ENCODE assay signal across 8 cellular contexts in genomic region chr10:119891849-119892187, GRCh38. TPM values are rescaled to one million over a fixed set of nuclear protein-coding genes. Genes with fewer than 3 reads are reported as not detected.
DNase-seq lines count a peak whose midpoint lies in the region; ATAC-seq and TF ChIP-seq lines count a peak whose summit lies in the region.
"Not testable (repeated sequence)": the region's sequence is repeated elsewhere in the genome, so short reads cannot be mapped to it uniquely, and the experiment has no call there.

No MANE protein-coding gene starts in this region.

- TF ChIP-seq CTCF in RWPE2 (IDR thresholded peaks at IDR 0.05; ENCODE audit: poor library complexity, severe bottlenecking): not testable (repeated sequence)

- H3K36me3 Mint-ChIP-seq in activated naive CD4-positive, alpha-beta T cell treated with anti-CD3 and anti-CD28 coated beads, Interleukin-2, amount 10 ng/mL, durations not matched to agents 7 days and 5 days: not testable (repeated sequence)
- H3K36me3 Mint-ChIP-seq in dendritic cell treated with granulocyte-macrophage colony-stimulating factor and Interleukin-4, amounts not matched to agents 40 ng/mL and 50 ng/mL, for 4 days (ENCODE audit: low read depth): peaks cover 34% of the 10 kb centered on the region

- not testable (repeated sequence) for H3K27me3 ChIP-seq in ACC112 (ENCODE audit: insufficient read depth, low read length); HAP-1 (ENCODE audit: low read depth); RWPE2 (ENCODE audit: insufficient read depth, poor library complexity, severe bottlenecking); right cardiac atrium (ENCODE audit: control insufficient read depth, insufficient read depth); muscle layer of duodenum (ENCODE audit: low read depth, low read length); skeletal muscle tissue (ENCODE audit: control insufficient read depth in 3 of 3, insufficient read depth in 3 of 3, low read length in 3 of 3)

- in situ Hi-C loops in HAP-1 (cut with MboI; ENCODE audit: low sequenced_read_pairs): not testable (repeated sequence)

- intact Hi-C loops in dendritic cell treated with granulocyte-macrophage colony-stimulating factor and Interleukin-4, amounts not matched to agents 40 ng/mL and 50 ng/mL, for 4 days (cut with micrococcal nuclease): loop anchor here (1.0 kb wide), 1 partner anchor 19 kb away; no protein-coding TSS in a partner anchor
- intact Hi-C loops in right cardiac atrium (cut with DNase I): not testable (repeated sequence)

- H2AFZ ChIP-seq in ACC112 (ENCODE audit: low read length, unreplicated experiment): peak overlapping the region; percentile 94

- H3K9ac ChIP-seq in skeletal muscle tissue (ENCODE audit: low read depth in 1 of 3, low read length in 3 of 3): peak overlapping the region; percentile 86 to 96 (median 92)

- H3K4me3 Mint-ChIP-seq in activated naive CD4-positive, alpha-beta T cell treated with anti-CD3 and anti-CD28 coated beads, Interleukin-2, amount 10 ng/mL, durations not matched to agents 7 days and 5 days: peak overlapping the region; percentile 95
- peak overlapping the region; percentile 98 for H3K4me3 Mint-ChIP-seq in dendritic cell treated with granulocyte-macrophage colony-stimulating factor and Interleukin-4, amounts not matched to agents 40 ng/mL and 50 ng/mL, for 4 days

- H3K4me1 ChIP-seq in ACC112 (ENCODE audit: control insufficient read depth, insufficient read depth, low read length, unreplicated experiment): peaks cover 37% of the 10 kb centered on the region
- H3K4me1 ChIP-seq in HAP-1: peaks cover 10% of the 10 kb centered on the region
- peaks cover 17% of the 10 kb centered on the region for H3K4me1 ChIP-seq in RWPE2 (ENCODE audit: insufficient read depth, poor library complexity, severe bottlenecking)
- H3K4me1 ChIP-seq in right cardiac atrium (ENCODE audit: control insufficient read depth, insufficient read depth, low read length): not testable (repeated sequence)
- H3K4me1 ChIP-seq in muscle layer of duodenum (ENCODE audit: control insufficient read depth in 1 of 2, insufficient read depth in 2 of 2, low read length in 2 of 2): peaks cover 26 to 37% of the 10 kb centered on the region in 2 donors
- H3K4me1 ChIP-seq in skeletal muscle tissue (ENCODE audit: control insufficient read depth in 3 of 3, insufficient read depth in 3 of 3, low read length in 3 of 3): peaks cover 15 to 31% (median 25%) of the 10 kb centered on the region in 3 donors

- 55% methylated on average over 14 of the region's 14 CpGs for WGBS in right cardiac atrium

- not testable (repeated sequence) for DNase-seq in HAP-1 (ENCODE audit: low spot score in 2 of 2); RWPE2 (ENCODE audit: low spot score); activated naive CD4-positive, alpha-beta T cell treated with anti-CD3 and anti-CD28 coated beads, Interleukin-2, amount 10 ng/mL, durations not matched to agents 7 days and 5 days
- peak in 1 of 3 donors; percentile 68 for DNase-seq in right cardiac atrium

- H3K4me1 Mint-ChIP-seq in activated naive CD4-positive, alpha-beta T cell treated with anti-CD3 and anti-CD28 coated beads, Interleukin-2, amount 10 ng/mL, durations not matched to agents 7 days and 5 days: peaks cover 39% of the 10 kb centered on the region
- H3K4me1 Mint-ChIP-seq in dendritic cell treated with granulocyte-macrophage colony-stimulating factor and Interleukin-4, amounts not matched to agents 40 ng/mL and 50 ng/mL, for 4 days (ENCODE audit: low read depth): peaks cover 61% of the 10 kb centered on the region

- H3K79me2 ChIP-seq in ACC112 (ENCODE audit: control insufficient read depth, insufficient read depth, low read length, unreplicated experiment): peaks cover 49% of the 10 kb centered on the region

- H3K36me3 ChIP-seq in ACC112 (ENCODE audit: insufficient read depth, low read length); muscle layer of duodenum (ENCODE audit: control insufficient read depth in 1 of 2, insufficient read depth in 2 of 2, low read length in 2 of 2); skeletal muscle tissue (ENCODE audit: control insufficient read depth in 3 of 3, insufficient read depth in 3 of 3, low read length in 3 of 3): not testable (repeated sequence)
- H3K36me3 ChIP-seq in HAP-1 (replicated peaks): peaks cover 16% of the 10 kb centered on the region
- H3K36me3 ChIP-seq in RWPE2 (ENCODE audit: low read depth): peaks cover 21% of the 10 kb centered on the region

- peak overlapping the region; percentile 100 for H3K4me3 ChIP-seq in ACC112 (ENCODE audit: low read depth, low read length)
- peak overlapping the region; percentile 72 for H3K4me3 ChIP-seq in HAP-1
- H3K4me3 ChIP-seq in RWPE2 (ENCODE audit: severe bottlenecking): peak overlapping the region; percentile 64
- peak overlapping the region; percentile 84 for H3K4me3 ChIP-seq in right cardiac atrium (ENCODE audit: low read length)
- peak overlapping the region; percentile 89 to 99 for H3K4me3 ChIP-seq in muscle layer of duodenum (ENCODE audit: low read depth in 1 of 2, low read length in 2 of 2)
- peak overlapping the region; percentile 94 to 97 (median 94) for H3K4me3 ChIP-seq in skeletal muscle tissue (ENCODE audit: low read length in 3 of 3)

- not testable (repeated sequence) for H3K9me3 ChIP-seq in HAP-1; RWPE2 (ENCODE audit: severe bottlenecking); right cardiac atrium (ENCODE audit: control insufficient read depth, low read length); muscle layer of duodenum (ENCODE audit: control insufficient read depth in 1 of 2, low read length in 2 of 2); skeletal muscle tissue (ENCODE audit: control insufficient read depth in 3 of 3, low read length in 3 of 3)

- H3K27ac Mint-ChIP-seq in activated naive CD4-positive, alpha-beta T cell treated with anti-CD3 and anti-CD28 coated beads, Interleukin-2, amount 10 ng/mL, durations not matched to agents 7 days and 5 days: peak overlapping the region; percentile 92
- peak overlapping the region; percentile 91 for H3K27ac Mint-ChIP-seq in dendritic cell treated with granulocyte-macrophage colony-stimulating factor and Interleukin-4, amounts not matched to agents 40 ng/mL and 50 ng/mL, for 4 days

- not testable (repeated sequence) for H3K9me3 Mint-ChIP-seq in activated naive CD4-positive, alpha-beta T cell treated with anti-CD3 and anti-CD28 coated beads, Interleukin-2, amount 10 ng/mL, durations not matched to agents 7 days and 5 days; dendritic cell treated with granulocyte-macrophage colony-stimulating factor and Interleukin-4, amounts not matched to agents 40 ng/mL and 50 ng/mL, for 4 days

- peak overlapping the region; percentile 63 for H3K27ac ChIP-seq in ACC112 (ENCODE audit: low read depth, low read length)
- peak overlapping the region; percentile 41 for H3K27ac ChIP-seq in RWPE2 (ENCODE audit: poor library complexity, severe bottlenecking)
- not testable (repeated sequence) for H3K27ac ChIP-seq in right cardiac atrium (ENCODE audit: low read length); skeletal muscle tissue (ENCODE audit: low read depth, low read length)
- peak overlapping the region; percentile 90 for H3K27ac ChIP-seq in muscle layer of duodenum (ENCODE audit: low read length)

- H3K27me3 Mint-ChIP-seq in activated naive CD4-positive, alpha-beta T cell treated with anti-CD3 and anti-CD28 coated beads, Interleukin-2, amount 10 ng/mL, durations not matched to agents 7 days and 5 days: peaks cover 17% of the 10 kb centered on the region
- H3K27me3 Mint-ChIP-seq in dendritic cell treated with granulocyte-macrophage colony-stimulating factor and Interleukin-4, amounts not matched to agents 40 ng/mL and 50 ng/mL, for 4 days: not testable (repeated sequence)

- CTCF ChIA-PET in activated naive CD4-positive, alpha-beta T cell treated with anti-CD3 and anti-CD28 coated beads, Interleukin-2, amount 10 ng/mL, durations not matched to agents 7 days and 5 days (lab: Charles Lee): interaction anchor here (2.2 kb wide), 1 partner anchor 19 kb away, joined by 11 read pairs; the partner anchor contains the start of gene MCMBP

- ATAC-seq in RWPE2 (ENCODE audit: low read depth); right cardiac atrium: not testable (repeated sequence)

RNA-seq across cellular contexts. Expression of gene SEC23IP, which starts 0.7 kb away (rescaled TPM):
- total RNA-seq in right cardiac atrium (10 to 100 TPM; 29.7 to 41.9 (median 32.9) TPM), skeletal muscle tissue (17.7 TPM)
- polyA plus RNA-seq in right cardiac atrium: 6.9 TPM

RNA-seq across cellular contexts. Expression of gene MCMBP, which starts 19.2 kb away (rescaled TPM):
- total RNA-seq in right cardiac atrium: 10 to 100 TPM; 24.8 to 30.9 (median 28.3) TPM
- polyA plus RNA-seq in right cardiac atrium: 15.4 TPM
- total RNA-seq in skeletal muscle tissue: 35.5 TPM
